ENCODE assay signal across 11 cellular contexts in the genomic region with DNA sequence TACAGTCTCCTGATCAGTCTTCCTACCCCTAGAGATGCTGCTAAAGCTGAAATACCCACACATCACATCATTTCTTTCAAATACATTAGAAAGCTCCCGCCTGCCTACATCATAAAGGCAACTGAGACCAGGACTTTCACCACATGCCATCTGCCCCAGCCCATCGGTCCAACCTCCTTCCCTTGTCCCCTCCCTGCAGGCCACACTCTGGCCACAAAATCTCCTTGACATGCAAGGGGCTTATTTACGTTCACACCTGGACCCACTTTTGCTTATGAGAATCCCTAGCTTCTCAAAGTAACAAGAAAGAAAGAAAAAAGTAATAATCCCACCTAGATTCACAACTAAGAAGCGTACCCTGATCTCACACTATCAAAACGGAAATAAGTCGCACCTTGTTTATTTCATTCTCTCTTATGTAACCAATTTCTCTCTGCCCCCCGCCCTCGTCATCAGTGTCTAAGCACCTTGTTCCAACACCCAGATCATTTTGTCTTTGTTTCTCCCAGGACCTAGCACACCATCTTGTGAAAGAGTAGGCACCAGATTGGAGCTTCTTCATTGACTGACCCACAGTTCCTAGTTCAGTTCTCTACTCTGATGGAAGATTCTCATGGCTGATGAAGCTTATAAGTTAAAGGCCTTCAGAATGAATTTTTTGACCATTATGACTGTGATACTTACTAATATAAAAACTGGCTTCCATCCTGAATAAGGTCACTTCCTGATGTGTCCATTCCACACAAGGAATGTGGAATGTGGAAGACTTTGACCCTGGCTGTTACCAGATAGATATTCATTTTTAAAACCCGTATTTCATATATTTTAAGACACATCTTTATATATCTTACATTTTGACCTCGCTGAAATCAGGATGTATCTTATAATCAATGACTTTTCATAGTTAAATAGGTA. TPM values are rescaled to one million over a fixed set of nuclear protein-coding genes. Genes with fewer than 3 reads are reported as not detected.
DNase-seq lines count a peak whose midpoint lies in the region; ATAC-seq, FAIRE-seq and TF ChIP-seq lines count a peak whose summit lies in the region.
"Had no signal": no experiment of that assay in that cellular context is flagged by ENCODE, and none has a peak within 500 bp of the region (broad histone marks: within the 10 kb centered on the region; RNA-seq: fewer than 3 reads in every experiment).

No MANE protein-coding gene starts in this region.

- 80 to 85% methylated on average over 10 of the region's 10 CpGs for WGBS in pancreas, 2 donors

- FAIRE-seq in pancreas (lab: Jason Lieb, UNC), result no peak
- FAIRE-seq: D721Med had no signal

- peaks cover 26% of the 10 kb centered on the region for H3K36me3 Mint-ChIP-seq in CD4-positive, CD25-positive, alpha-beta regulatory T cell
- H3K36me3 Mint-ChIP-seq in endothelial cell (ENCODE audit: low read depth, unreplicated experiment), result peaks cover 20% of the 10 kb centered on the region

- no peak overlapping the region for H3K4me3 ChIP-seq in CD4-positive, CD25-positive, alpha-beta regulatory T cell (ENCODE audit: low read depth, low read length)
- H3K4me3 ChIP-seq in SJSA1 (no peak overlapping the region), pancreas (no peak overlapping the region), MG63 (no peak overlapping the region)

- H3K9me3 ChIP-seq in CD4-positive, CD25-positive, alpha-beta regulatory T cell (ENCODE audit: control insufficient read depth in 2 of 2, low read length in 2 of 2), result no peaks in the 10 kb centered on the region
- H3K9me3 ChIP-seq in SJSA1 (replicated peaks) (no peaks in the 10 kb centered on the region), pancreas (no peaks in the 10 kb centered on the region), MG63 (no peaks in the 10 kb centered on the region)

- DNase-seq in CD4-positive, CD25-positive, alpha-beta regulatory T cell, result no peak
- no peak for DNase-seq in SJSA1 (ENCODE audit: low read depth in 1 of 2, low spot score in 2 of 2)
- no peak for DNase-seq in endothelial cell (ENCODE audit: low spot score)
- no peak for DNase-seq in pancreas
- no peak for DNase-seq in DMS79 (lab: John Stamatoyannopoulos, UW)
- DNase-seq in cortex of kidney (lab: John Stamatoyannopoulos, UW), result no peak
- no peak for DNase-seq in MG63
- no peak for DNase-seq in OCI-M2 (lab: John Stamatoyannopoulos, UW; ENCODE audit: unreplicated experiment)
- DNase-seq: NCI-H187 treated with DMSO at 0.1 percent for 48 hours; stimulated activated CD4-positive, alpha-beta T cell treated with anti-CD3 and anti-CD28 coated beads, Interleukin-4, amount 100 ng/mL, for 1 hour had no signal

- peak overlapping the region in 2 of 3 donors; percentile 37 to 83 for H3K27ac Mint-ChIP-seq in CD4-positive, CD25-positive, alpha-beta regulatory T cell
- no peak overlapping the region for H3K27ac Mint-ChIP-seq in endothelial cell (ENCODE audit: unreplicated experiment)

- H3K27ac ChIP-seq in CD4-positive, CD25-positive, alpha-beta regulatory T cell (ENCODE audit: insufficient read depth, low read length, poor library complexity, severe bottlenecking), result no peak overlapping the region
- H3K27ac ChIP-seq in SJSA1, result peak overlapping the region; percentile 65
- peak overlapping the region; percentile 61 to 82 (median 70) for H3K27ac ChIP-seq in pancreas

- H3K27me3 ChIP-seq in CD4-positive, CD25-positive, alpha-beta regulatory T cell (ENCODE audit: control insufficient read depth, insufficient read depth, low read length), result no peaks in the 10 kb centered on the region
- H3K27me3 ChIP-seq in SJSA1 (replicated peaks), result no peaks in the 10 kb centered on the region
- H3K27me3 ChIP-seq in pancreas, result no peaks in the 10 kb centered on the region
- no peaks in the 10 kb centered on the region for H3K27me3 ChIP-seq in MG63

- peaks cover 20% of the 10 kb centered on the region for H3K36me3 ChIP-seq in CD4-positive, CD25-positive, alpha-beta regulatory T cell (ENCODE audit: control insufficient read depth, insufficient read depth, low read length)
- H3K36me3 ChIP-seq in SJSA1 (peaks cover 51% of the 10 kb centered on the region), pancreas (peaks cover 0 to 7% (median 0%) of the 10 kb centered on the region in 3 donors), MG63 (peaks cover 46% of the 10 kb centered on the region)

- peaks cover 0 to 2% (median 0%) of the 10 kb centered on the region in 7 donors for H3K9me3 Mint-ChIP-seq in CD4-positive, CD25-positive, alpha-beta regulatory T cell
- no peaks in the 10 kb centered on the region for H3K9me3 Mint-ChIP-seq in endothelial cell (ENCODE audit: unreplicated experiment)

- H3K27me3 Mint-ChIP-seq in CD4-positive, CD25-positive, alpha-beta regulatory T cell, result no peaks in the 10 kb centered on the region
- H3K27me3 Mint-ChIP-seq in endothelial cell (ENCODE audit: unreplicated experiment), result no peaks in the 10 kb centered on the region

- no peak for ATAC-seq in CD4-positive, CD25-positive, alpha-beta regulatory T cell (ENCODE audit: low read depth in 2 of 2)
- no peak for ATAC-seq in pancreas

- peaks cover 15 to 38% (median 28%) of the 10 kb centered on the region in 4 donors for H3K4me1 Mint-ChIP-seq in CD4-positive, CD25-positive, alpha-beta regulatory T cell
- H3K4me1 Mint-ChIP-seq in endothelial cell (ENCODE audit: unreplicated experiment), result peaks cover 11% of the 10 kb centered on the region

- TF ChIP-seq CTCF in endothelial cell (IDR thresholded peaks at IDR 0.05; ENCODE audit: unreplicated experiment), result no peak
- TF ChIP-seq CTCF in pancreas (IDR thresholded peaks at IDR 0.05), result no peak

- H3K4me3 Mint-ChIP-seq in CD4-positive, CD25-positive, alpha-beta regulatory T cell, result peak overlapping the region in 3 of 4 donors; percentile 1 to 73 (median 11)
- peak overlapping the region; percentile 9 for H3K4me3 Mint-ChIP-seq in endothelial cell (ENCODE audit: unreplicated experiment)

- peaks cover 4% of the 10 kb centered on the region for H3K4me1 ChIP-seq in CD4-positive, CD25-positive, alpha-beta regulatory T cell (ENCODE audit: control insufficient read depth, insufficient read depth, low read length, poor library complexity, severe bottlenecking)
- peaks cover 55% of the 10 kb centered on the region for H3K4me1 ChIP-seq in SJSA1 (replicated peaks)
- peaks cover 22 to 37% (median 35%) of the 10 kb centered on the region in 3 donors for H3K4me1 ChIP-seq in pancreas

- intact Hi-C loops in pancreas (cut with DNase I), result no loop called here

RNA-seq across cellular contexts. Expression of gene WSB2, which starts 7.7 kb away (rescaled TPM):
- 30.8 TPM for total RNA-seq in CD4-positive, CD25-positive, alpha-beta regulatory T cell
- 10 to 100 TPM; 16.0 to 26.2 (median 22.2) TPM for polyA plus RNA-seq in CD4-positive, CD25-positive, alpha-beta regulatory T cell
- total RNA-seq in SJSA1 (2014; rRNA removed; shearing (Covaris generic)), result 160 and 164 TPM in 2 replicates
- total RNA-seq in endothelial cell (ENCODE audit: unreplicated experiment), result 76.7 TPM
- 10 to 100 TPM; 36.3 to 55.2 (median 44.5) TPM for total RNA-seq in pancreas
- polyA plus RNA-seq in pancreas, result 10 to 100 TPM; 23.7 to 33.2 TPM
- total RNA-seq in MG63 (2014; rRNA removed; shearing (Covaris generic); ENCODE audit: low replicate concordance), result 131 and 158 TPM in 2 replicates

RNA-seq across cellular contexts. Expression of gene RFC5, which starts 36.8 kb away (rescaled TPM):
- 12.0 TPM for total RNA-seq in CD4-positive, CD25-positive, alpha-beta regulatory T cell
- polyA plus RNA-seq in CD4-positive, CD25-positive, alpha-beta regulatory T cell, result 10 to 100 TPM; 19.2 to 21.1 (median 20.1) TPM
- total RNA-seq in SJSA1 (2014; rRNA removed; shearing (Covaris generic)), result 21.5 and 47.6 TPM in 2 replicates
- total RNA-seq in endothelial cell (ENCODE audit: unreplicated experiment) (8.3 TPM), pancreas (1 to 10 TPM; 4.0 to 5.4 (median 5.1) TPM)
- polyA plus RNA-seq in pancreas, result 1 to 10 TPM; 4.7 to 8.8 TPM
- 28.9 and 46.2 TPM in 2 replicates for total RNA-seq in MG63 (2014; rRNA removed; shearing (Covaris generic); ENCODE audit: low replicate concordance)

RNA-seq across cellular contexts. Expression of gene VSIG10, which starts 50.5 kb away (rescaled TPM):
- total RNA-seq in CD4-positive, CD25-positive, alpha-beta regulatory T cell, result 0.64 TPM
- 1 to 10 TPM; 1.5 to 3.1 (median 2.0) TPM for polyA plus RNA-seq in CD4-positive, CD25-positive, alpha-beta regulatory T cell
- total RNA-seq in SJSA1 (2014; rRNA removed; shearing (Covaris generic)), result 11.8 and 14.6 TPM in 2 replicates
- 65.0 TPM for total RNA-seq in endothelial cell (ENCODE audit: unreplicated experiment)
- 10 to 100 TPM; 11.3 to 34.4 (median 16.5) TPM for total RNA-seq in pancreas
- polyA plus RNA-seq in pancreas, result 10 to 100 TPM; 15.2 to 16.4 TPM
- total RNA-seq in MG63 (2014; rRNA removed; shearing (Covaris generic); ENCODE audit: low replicate concordance), result 23.9 and 29.4 TPM in 2 replicates
